ENCODE assay signal across 16 cellular contexts in the genomic region with DNA sequence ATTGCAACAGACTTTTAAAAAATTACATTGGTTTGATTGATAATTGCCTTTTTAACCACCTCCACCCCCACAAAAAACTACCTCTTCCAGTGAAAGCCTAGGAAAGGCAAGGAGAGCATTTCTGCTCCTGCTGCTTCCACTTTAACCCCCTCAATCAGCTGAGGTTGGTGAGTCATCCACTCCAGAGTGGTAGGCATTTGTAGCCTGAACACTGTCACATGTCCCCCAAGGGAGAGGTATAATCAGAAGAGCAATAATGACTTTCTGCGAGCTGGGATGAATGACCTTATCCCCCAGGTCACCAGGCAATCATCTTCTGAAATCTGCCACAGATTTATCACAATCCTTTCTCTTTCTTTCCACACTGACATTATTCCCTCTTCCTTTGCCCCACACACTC.
DNase-seq lines count a peak whose midpoint lies in the region; ATAC-seq and TF ChIP-seq lines count a peak whose summit lies in the region.
"Had no signal": no experiment of that assay in that cellular context is flagged by ENCODE, and none has a peak within 500 bp of the region (broad histone marks: within the 10 kb centered on the region; RNA-seq: fewer than 3 reads in every experiment).

No MANE protein-coding gene starts in this region.

- no peak for ATAC-seq in left colon

- H3K9me3 Mint-ChIP-seq in MCF 10A (ENCODE audit: unreplicated experiment): peaks cover 4% of the 10 kb centered on the region

- H2AFZ ChIP-seq in smooth muscle cell (ENCODE audit: low read depth): no peak overlapping the region

- no peaks in the 10 kb centered on the region for H4K20me1 ChIP-seq in smooth muscle cell (ENCODE audit: low read depth)

- H3K4me2 ChIP-seq in smooth muscle cell: no peak overlapping the region

- intact Hi-C loops in head of caudate nucleus (cut with DNase I) (no loop called here), left colon (cut with DNase I, micrococcal nuclease) (no loop called here), MCF 10A (cut with micrococcal nuclease) (no loop called here)

- H3K36me3 ChIP-seq in smooth muscle cell (ENCODE audit: low read depth): no peaks in the 10 kb centered on the region
- H3K36me3 ChIP-seq: ovary, SJSA1, thoracic aorta had no signal

- peaks cover 4% of the 10 kb centered on the region for H3K36me3 Mint-ChIP-seq in MCF 10A (ENCODE audit: insufficient read depth, unreplicated experiment)
- H3K36me3 Mint-ChIP-seq: memory B cell had no signal

- H3F3A ChIP-seq in smooth muscle cell (ENCODE audit: low read depth): no peaks in the 10 kb centered on the region

- H3K27ac ChIP-seq in smooth muscle cell (ENCODE audit: low read depth): no peak overlapping the region
- H3K27ac ChIP-seq: ovary, SJSA1, thoracic aorta had no signal

- H3K27me3 Mint-ChIP-seq in MCF 10A (ENCODE audit: insufficient read depth, unreplicated experiment): peaks cover 24% of the 10 kb centered on the region

- CTCF ChIA-PET in MCF 10A (lab: Yijun Ruan, JAX): interaction anchor here (0.5 to 12.7 kb wide), 8 partner anchors 9 to 805 kb away, joined by 3 to 169 read pairs (median 4); no protein-coding TSS in a partner anchor

- H3K27me3 ChIP-seq in smooth muscle cell (ENCODE audit: low read depth): no peaks in the 10 kb centered on the region
- H3K27me3 ChIP-seq: ovary, SJSA1 had no signal

- H3K4me1 Mint-ChIP-seq in MCF 10A (ENCODE audit: insufficient read depth, unreplicated experiment): peaks cover 27% of the 10 kb centered on the region
- H3K4me1 Mint-ChIP-seq: memory B cell had no signal

- WGBS in smooth muscle cell (ENCODE audit: low lambda C conversion rate): 15% methylated on average over 1 of the region's 1 CpG

- H3K4me3 ChIP-seq in smooth muscle cell: no peak overlapping the region
- H3K4me3 ChIP-seq: ovary, SJSA1, thoracic aorta had no signal

- H3K27ac Mint-ChIP-seq in MCF 10A (ENCODE audit: low read depth, unreplicated experiment): no peak overlapping the region
- H3K27ac Mint-ChIP-seq: memory B cell had no signal

- peaks cover 5% of the 10 kb centered on the region for H3K9me3 ChIP-seq in smooth muscle cell (replicated peaks; ENCODE audit: low read depth)
- H3K9me3 ChIP-seq: ovary, thoracic aorta had no signal

- BruUV-seq in MCF 10A (replicated peaks; lab: Mats Ljungman, UMichigan): no TSS peak

- H3K79me2 ChIP-seq in smooth muscle cell (ENCODE audit: low read depth): no peaks in the 10 kb centered on the region

- DNase-seq in A172 (ENCODE audit: low spot score): peak; percentile 68
- peak; percentile 37 for DNase-seq in ELR (ENCODE audit: low read depth)
- DNase-seq in NCI-H345 treated with DMSO at 0.1 percent for 48 hours (lab: John Stamatoyannopoulos, UW; ENCODE audit: unreplicated experiment): peak; percentile 7
- DNase-seq in head of caudate nucleus: peak; percentile 3 to 89 (median 57)
- no peak for DNase-seq in smooth muscle cell (lab: John Stamatoyannopoulos, UW; ENCODE audit: unreplicated experiment)
- DNase-seq in left colon: no peak
- DNase-seq in stimulated activated CD8-positive, alpha-beta memory T cell treated with anti-CD3 and anti-CD28 coated beads, Interleukin-4, amount 100 ng/mL, for 48 hours: no peak
- DNase-seq in MCF 10A (ENCODE audit: unreplicated experiment): no peak
- DNase-seq: ACHN; activated effector memory CD4-positive, alpha-beta T cell treated with anti-CD3 and anti-CD28 coated beads, Interleukin-2, amount 50 U/mL, for 16 hours; effector CD4-positive, alpha-beta T cell; NCI-H1048; ovary had no signal

- no peak overlapping the region for H3K9ac ChIP-seq in smooth muscle cell (ENCODE audit: low read depth)

- no peak overlapping the region for H3K4me3 Mint-ChIP-seq in MCF 10A (ENCODE audit: unreplicated experiment)
- H3K4me3 Mint-ChIP-seq: memory B cell had no signal

- POLR2A ChIA-PET in MCF 10A (lab: Yijun Ruan, JAX): interaction anchor here (1.0 to 3.4 kb wide), 3 partner anchors 9 to 111 kb away, joined by 3 to 28 read pairs (median 4); no protein-coding TSS in a partner anchor

- no peak for TF ChIP-seq CTCF in smooth muscle cell (IDR thresholded peaks at IDR 0.05; ENCODE audit: borderline replicate concordance, insufficient read depth, poor library complexity, severe bottlenecking)
- TF ChIP-seq CTCF in MCF 10A (IDR thresholded peaks at IDR 0.05; ENCODE audit: unreplicated experiment): no peak

- peaks cover 8% of the 10 kb centered on the region for H3K4me1 ChIP-seq in smooth muscle cell (ENCODE audit: low read depth)
- H3K4me1 ChIP-seq: SJSA1 had no signal

Comparison
In these comparisons a context has a peak if more than half of its experiments do, and no peak if none do; other contexts are left out.
1. DNase-seq: peak in A172 (single experiment), ELR (single experiment), NCI-H345 treated with DMSO at 0.1 percent for 48 hours (single experiment) and head of caudate nucleus (42 of 42); none in smooth muscle cell (single experiment), left colon (0 of 2), stimulated activated CD8-positive, alpha-beta memory T cell treated with anti-CD3 and anti-CD28 coated beads, Interleukin-4, amount 100 ng/mL, for 48 hours (single experiment) and MCF 10A (single experiment).